In genomic region chr2:178775975-178776374, GRCh38 we compare ENCODE assay signal across 26 cellular contexts.
"Had no signal": no experiment of that assay in that cellular context is flagged by ENCODE, and none has a peak within 500 bp of the region (broad histone marks: within the 10 kb centered on the region; RNA-seq: fewer than 3 reads in every experiment).

No MANE protein-coding gene starts in this region.

- H3K27ac Mint-ChIP-seq: naive thymus-derived CD4-positive, alpha-beta T cell; natural killer cell treated with Interleukin-12 subunit alpha and Interleukin-12 subunit beta and Interleukin-15 and Interleukin-18, amount 100 ng/mL, for 72 hours; progenitor cell of endocrine pancreas; stimulated activated naive B cell treated with anti-CD40 and anti-IgM and Interleukin-4, amounts not matched to agents 10 μg/mL and 1 μg/mL and 100 μg/mL, for 72 hours had no signal

- H3K36me3 ChIP-seq: ovary, right lobe of liver, thyroid gland, transverse colon, vagina had no signal

- H3K27me3 ChIP-seq: hepatocyte, ovary, right lobe of liver, stomach, testis, thyroid gland, transverse colon, upper lobe of left lung, vagina had no signal

- H3K4me3 Mint-ChIP-seq: naive thymus-derived CD4-positive, alpha-beta T cell; natural killer cell treated with Interleukin-12 subunit alpha and Interleukin-12 subunit beta and Interleukin-15 and Interleukin-18, amount 100 ng/mL, for 72 hours; stimulated activated naive B cell treated with anti-CD40 and anti-IgM and Interleukin-4, amounts not matched to agents 10 μg/mL and 1 μg/mL and 100 μg/mL, for 72 hours had no signal

- H3K4me3 ChIP-seq: hepatocyte, lung, mucosa of descending colon, ovary, right lobe of liver, skin epidermis, stomach, testis, thyroid gland, transverse colon, upper lobe of left lung, vagina had no signal

- H3K27me3 Mint-ChIP-seq: naive thymus-derived CD4-positive, alpha-beta T cell; natural killer cell treated with Interleukin-12 subunit alpha and Interleukin-12 subunit beta and Interleukin-15 and Interleukin-18, amount 100 ng/mL, for 72 hours; progenitor cell of endocrine pancreas; stimulated activated naive B cell treated with anti-CD40 and anti-IgM and Interleukin-4, amounts not matched to agents 10 μg/mL and 1 μg/mL and 100 μg/mL, for 72 hours had no signal

- H3K9me3 ChIP-seq: mucosa of descending colon, ovary, right lobe of liver, stomach, testis, thyroid gland, transverse colon, upper lobe of left lung, vagina had no signal

- ATAC-seq: left lobe of liver; mucosa of descending colon; naive thymus-derived CD4-positive, alpha-beta T cell; natural killer cell treated with Interleukin-12 subunit alpha and Interleukin-12 subunit beta and Interleukin-15 and Interleukin-18, amount 100 ng/mL, for 72 hours; right lobe of liver; stimulated activated naive B cell treated with anti-CD40 and anti-IgM and Interleukin-4, amounts not matched to agents 10 μg/mL and 1 μg/mL and 100 μg/mL, for 72 hours; stimulated activated naive CD8-positive, alpha-beta T cell treated with anti-CD3 and anti-CD28 coated beads, Interleukin-15, Interleukin-2, amounts not matched to agents 100 U/mL and 50 U/mL, for 24 hours had no signal

- H3K4me1 ChIP-seq: right lobe of liver, stomach, testis, thyroid gland, transverse colon, upper lobe of left lung, vagina had no signal

- H3K4me1 Mint-ChIP-seq: naive thymus-derived CD4-positive, alpha-beta T cell; stimulated activated naive B cell treated with anti-CD40 and anti-IgM and Interleukin-4, amounts not matched to agents 10 μg/mL and 1 μg/mL and 100 μg/mL, for 72 hours had no signal

- H3K9me3 Mint-ChIP-seq: natural killer cell treated with Interleukin-12 subunit alpha and Interleukin-12 subunit beta and Interleukin-15 and Interleukin-18, amount 100 ng/mL, for 72 hours had no signal

- H3K27ac ChIP-seq: hepatocyte, ovary, right lobe of liver, skin epidermis, stomach, testis, thyroid gland, transverse colon, upper lobe of left lung, vagina had no signal

- DNase-seq: kidney glomerular epithelial cell; left cardiac atrium; midbrain; mucosa of descending colon; naive thymus-derived CD4-positive, alpha-beta T cell; ovary; retina; right lobe of liver; stimulated activated CD4-positive, alpha-beta T cell treated with anti-CD3 and anti-CD28 coated beads, Interleukin-12 subunit alpha, Interleukin-12 subunit beta, amount 100 ng/mL, for 4 hours; stimulated activated CD4-positive, alpha-beta T cell treated with anti-CD3 and anti-CD28 coated beads, Interleukin-15, amount 100 ng/mL, for 24 hours; stimulated activated CD4-positive, alpha-beta T cell treated with anti-CD3 and anti-CD28 coated beads, Interleukin-2, amount 100 ng/mL, for 24 hours; stimulated activated CD4-positive, alpha-beta T cell treated with anti-CD3 and anti-CD28 coated beads, Interleukin-4, amount 100 ng/mL, for 1 hour; stimulated activated naive B cell treated with anti-CD40 and anti-IgM and Interleukin-4, amounts not matched to agents 10 μg/mL and 1 μg/mL and 100 μg/mL, for 72 hours; stimulated activated naive CD8-positive, alpha-beta T cell treated with anti-CD3 and anti-CD28 coated beads, Interleukin-15, Interleukin-2, amounts not matched to agents 100 U/mL and 50 U/mL, for 24 hours; stomach; testis; thyroid gland; transverse colon; upper lobe of left lung had no signal

- H3K36me3 Mint-ChIP-seq: natural killer cell treated with Interleukin-12 subunit alpha and Interleukin-12 subunit beta and Interleukin-15 and Interleukin-18, amount 100 ng/mL, for 72 hours had no signal
